25 cellular contexts compared by ENCODE assay signal in genomic region chr5:51732304-51732703, GRCh38.
A peak's percentile ranks its signal among the peaks of the same experiment; 100 is the strongest.
DNase-seq lines count a peak whose midpoint lies in the region; ATAC-seq and TF ChIP-seq lines count a peak whose summit lies in the region.
"Had no signal": no experiment of that assay in that cellular context is flagged by ENCODE, and none has a peak within 500 bp of the region (broad histone marks: within the 10 kb centered on the region; RNA-seq: fewer than 3 reads in every experiment).

No MANE protein-coding gene starts in this region.

- H3K14ac ChIP-seq in mesenchymal stem cell (ENCODE audit: low read length in 2 of 2), result no peak overlapping the region

- H3K36me3 ChIP-seq in breast epithelium (no peaks in the 10 kb centered on the region), mesenchymal stem cell (ENCODE audit: control insufficient read depth in 1 of 2, insufficient read depth in 2 of 2, low read depth in 1 of 2, low read length in 2 of 2) (no peaks in the 10 kb centered on the region)
- H3K36me3 ChIP-seq: BE2C, BLaER1 had no signal

- no peak overlapping the region for H4K91ac ChIP-seq in mesenchymal stem cell (ENCODE audit: low read length)

- no peak overlapping the region for H2BK15ac ChIP-seq in mesenchymal stem cell (ENCODE audit: low read depth, poor library complexity, severe bottlenecking)

- H3K18ac ChIP-seq in mesenchymal stem cell (ENCODE audit: low read depth in 1 of 2, low read length in 2 of 2), result no peak overlapping the region

- H3K27me3 Mint-ChIP-seq in MCF 10A (ENCODE audit: insufficient read depth, unreplicated experiment) (no peaks in the 10 kb centered on the region), mesothelial cell of epicardium (ENCODE audit: low read depth) (no peaks in the 10 kb centered on the region), nephron progenitor cell (ENCODE audit: low read depth, poor library complexity) (no peaks in the 10 kb centered on the region)
- H3K27me3 Mint-ChIP-seq: CD4-positive, alpha-beta memory T cell; CD4-positive, CD25-positive, alpha-beta regulatory T cell; CD8-positive, alpha-beta memory T cell had no signal

- no peak overlapping the region for H3K4me2 ChIP-seq in mesenchymal stem cell (ENCODE audit: low read length, poor library complexity, severe bottlenecking)
- H3K4me2 ChIP-seq: BLaER1 had no signal

- H2BK12ac ChIP-seq in mesenchymal stem cell (ENCODE audit: low read length in 2 of 2), result no peak overlapping the region

- H3K36me3 Mint-ChIP-seq in MCF 10A (ENCODE audit: insufficient read depth, unreplicated experiment), result no peaks in the 10 kb centered on the region
- H3K36me3 Mint-ChIP-seq in mesothelial cell of epicardium, result no peaks in the 10 kb centered on the region
- H3K36me3 Mint-ChIP-seq in nephron progenitor cell (ENCODE audit: low read depth), result no peaks in the 10 kb centered on the region
- H3K36me3 Mint-ChIP-seq: CD14-positive monocyte; CD4-positive, alpha-beta memory T cell; CD4-positive, CD25-positive, alpha-beta regulatory T cell; CD8-positive, alpha-beta memory T cell had no signal

- TF ChIP-seq CTCF in MCF 10A (IDR thresholded peaks at IDR 0.05; ENCODE audit: unreplicated experiment) (no peak), breast epithelium (IDR thresholded peaks at IDR 0.05) (no peak), mesothelial cell of epicardium (IDR thresholded peaks at IDR 0.05; ENCODE audit: unreplicated experiment) (no peak), nephron progenitor cell (IDR thresholded peaks at IDR 0.05) (no peak)

- H3K4ac ChIP-seq in mesenchymal stem cell (ENCODE audit: low read depth in 1 of 2, low read length in 2 of 2), result no peak overlapping the region

- no peaks in the 10 kb centered on the region for H3K9me3 ChIP-seq in breast epithelium
- H3K9me3 ChIP-seq in mesenchymal stem cell (ENCODE audit: control insufficient read depth, low read length), result no peaks in the 10 kb centered on the region
- H3K9me3 ChIP-seq: BLaER1 had no signal

- no peak overlapping the region for H3K9ac ChIP-seq in mesenchymal stem cell (ENCODE audit: low read length)
- H3K9ac ChIP-seq: BLaER1 had no signal

- no peaks in the 10 kb centered on the region for H3K4me1 ChIP-seq in breast epithelium
- no peaks in the 10 kb centered on the region for H3K4me1 ChIP-seq in mesenchymal stem cell (ENCODE audit: control insufficient read depth, insufficient read depth, low read depth, low read length)
- H3K4me1 ChIP-seq: BE2C, BLaER1 had no signal

- no peak overlapping the region for H4K8ac ChIP-seq in mesenchymal stem cell (ENCODE audit: low read length)

- H3K9me3 Mint-ChIP-seq in MCF 10A (ENCODE audit: unreplicated experiment) (no peaks in the 10 kb centered on the region), mesothelial cell of epicardium (peaks cover 11% of the 10 kb centered on the region), nephron progenitor cell (peaks cover 4% of the 10 kb centered on the region)

- WGBS in mesenchymal stem cell, result no CpG with 5 or more reads among the region's 3 CpGs

- no peak overlapping the region for H3K23ac ChIP-seq in mesenchymal stem cell (ENCODE audit: low read length in 2 of 2)

- DNase-seq in MCF 10A (ENCODE audit: unreplicated experiment) (no peak), breast epithelium (ENCODE audit: low spot score in 2 of 2) (no peak), mesenchymal stem cell (peak; percentile 1), mesothelial cell of epicardium (ENCODE audit: low spot score in 2 of 2, unreplicated experiment in 2 of 2) (no peak), nephron progenitor cell (no peak)
- DNase-seq: 8988T; ACHN; BE2C; C1 segment of cervical spinal cord; CD4-positive, alpha-beta memory T cell; CD4-positive, CD25-positive, alpha-beta regulatory T cell; CD8-positive, alpha-beta memory T cell; COR-L47; DMS 273 treated with DMSO at 0.1 percent for 48 hours; DMS153; DMS79; DND-41; EL; GDM1 had no signal

- POLR2A ChIA-PET in MCF 10A (lab: Yijun Ruan, JAX), result interaction anchor here (0.7 to 1.6 kb wide), 3 partner anchors 47 to 349 kb away, joined by 3 to 4 read pairs (median 4); partner anchors contain the start of gene ISL1

- no peak for TF ChIP-seq POLR2A in breast epithelium (IDR thresholded peaks at IDR 0.05)

- H3K79me1 ChIP-seq in mesenchymal stem cell (replicated peaks; ENCODE audit: low read length, poor library complexity, severe bottlenecking), result no peaks in the 10 kb centered on the region

- no peak overlapping the region for H2AK5ac ChIP-seq in mesenchymal stem cell (ENCODE audit: low read length, severe bottlenecking)

- H3K4me3 ChIP-seq in breast epithelium (no peak overlapping the region), mesenchymal stem cell (ENCODE audit: insufficient read depth in 1 of 2, low read depth in 1 of 2, low read length in 2 of 2) (no peak overlapping the region)
- H3K4me3 ChIP-seq: BLaER1, GM12878 had no signal

- no peaks in the 10 kb centered on the region for H3K27me3 ChIP-seq in breast epithelium
- H3K27me3 ChIP-seq in mesenchymal stem cell (ENCODE audit: control insufficient read depth in 1 of 2, insufficient read depth in 1 of 2, low read length in 2 of 2), result no peaks in the 10 kb centered on the region
- H3K27me3 ChIP-seq: BE2C, BLaER1 had no signal

- CTCF ChIA-PET in MCF 10A (lab: Yijun Ruan, JAX), result interaction anchor here (0.6 to 1.0 kb wide), 2 partner anchors 13 to 624 kb away, joined by 3 to 4 read pairs; no protein-coding TSS in a partner anchor

- ATAC-seq in SK-N-SH treated with all-trans-retinoic acid at 6 μM for 48 hours, result peak; percentile 89
- no peak for ATAC-seq in HG03175 (IDR thresholded peaks at IDR 0.05; ENCODE audit: unreplicated experiment)
- no peak for ATAC-seq in HG03378 (IDR thresholded peaks at IDR 0.05; ENCODE audit: unreplicated experiment)
- ATAC-seq: GM12878 had no signal

- no peak overlapping the region for H3K27ac ChIP-seq in breast epithelium
- no peak overlapping the region for H3K27ac ChIP-seq in mesenchymal stem cell (ENCODE audit: low read length, poor library complexity, severe bottlenecking)
- H3K27ac ChIP-seq: BLaER1 had no signal

- H3K27ac Mint-ChIP-seq in MCF 10A (ENCODE audit: low read depth, unreplicated experiment) (peak overlapping the region; percentile 19), mesothelial cell of epicardium (peak overlapping the region; percentile 51), nephron progenitor cell (no peak overlapping the region)
- H3K27ac Mint-ChIP-seq: CD14-positive monocyte; CD4-positive, alpha-beta memory T cell; CD4-positive, CD25-positive, alpha-beta regulatory T cell; CD8-positive, alpha-beta memory T cell had no signal

- BruUV-seq in MCF 10A (replicated peaks; lab: Mats Ljungman, UMichigan), result no TSS peak

- H2AFZ ChIP-seq in mesenchymal stem cell (ENCODE audit: low read depth, low read length), result no peak overlapping the region

- intact Hi-C loops in MCF 10A (cut with micrococcal nuclease), result no loop called here
- intact Hi-C loops in breast epithelium (cut with DNase I; ENCODE audit: low total_unique reads), result no loop called here

- H3K4me1 Mint-ChIP-seq in MCF 10A (ENCODE audit: insufficient read depth, unreplicated experiment) (peaks cover 9% of the 10 kb centered on the region), mesothelial cell of epicardium (peaks cover 33% of the 10 kb centered on the region), nephron progenitor cell (no peaks in the 10 kb centered on the region)
- H3K4me1 Mint-ChIP-seq: CD14-positive monocyte; CD4-positive, alpha-beta memory T cell; CD4-positive, CD25-positive, alpha-beta regulatory T cell; CD8-positive, alpha-beta memory T cell had no signal

- no peak overlapping the region for H3K4me3 Mint-ChIP-seq in MCF 10A (ENCODE audit: unreplicated experiment)
- H3K4me3 Mint-ChIP-seq in mesothelial cell of epicardium, result no peak overlapping the region
- H3K4me3 Mint-ChIP-seq in nephron progenitor cell, result no peak overlapping the region
- H3K4me3 Mint-ChIP-seq: CD14-positive monocyte; CD4-positive, alpha-beta memory T cell; CD4-positive, CD25-positive, alpha-beta regulatory T cell; CD8-positive, alpha-beta memory T cell had no signal

- no peak overlapping the region for H2BK5ac ChIP-seq in mesenchymal stem cell (ENCODE audit: low read depth, low read length, poor library complexity, severe bottlenecking)

- no peak overlapping the region for H2BK120ac ChIP-seq in mesenchymal stem cell (ENCODE audit: low read depth, low read length)

TF ChIP-seq in SK-N-SH treated with all-trans-retinoic acid at 6 μM for 48 hours, 23 proteins besides CTCF, POLR2A, EP300 and RAD21 (continues in another document):
- TF ChIP-seq, protein P1, sequence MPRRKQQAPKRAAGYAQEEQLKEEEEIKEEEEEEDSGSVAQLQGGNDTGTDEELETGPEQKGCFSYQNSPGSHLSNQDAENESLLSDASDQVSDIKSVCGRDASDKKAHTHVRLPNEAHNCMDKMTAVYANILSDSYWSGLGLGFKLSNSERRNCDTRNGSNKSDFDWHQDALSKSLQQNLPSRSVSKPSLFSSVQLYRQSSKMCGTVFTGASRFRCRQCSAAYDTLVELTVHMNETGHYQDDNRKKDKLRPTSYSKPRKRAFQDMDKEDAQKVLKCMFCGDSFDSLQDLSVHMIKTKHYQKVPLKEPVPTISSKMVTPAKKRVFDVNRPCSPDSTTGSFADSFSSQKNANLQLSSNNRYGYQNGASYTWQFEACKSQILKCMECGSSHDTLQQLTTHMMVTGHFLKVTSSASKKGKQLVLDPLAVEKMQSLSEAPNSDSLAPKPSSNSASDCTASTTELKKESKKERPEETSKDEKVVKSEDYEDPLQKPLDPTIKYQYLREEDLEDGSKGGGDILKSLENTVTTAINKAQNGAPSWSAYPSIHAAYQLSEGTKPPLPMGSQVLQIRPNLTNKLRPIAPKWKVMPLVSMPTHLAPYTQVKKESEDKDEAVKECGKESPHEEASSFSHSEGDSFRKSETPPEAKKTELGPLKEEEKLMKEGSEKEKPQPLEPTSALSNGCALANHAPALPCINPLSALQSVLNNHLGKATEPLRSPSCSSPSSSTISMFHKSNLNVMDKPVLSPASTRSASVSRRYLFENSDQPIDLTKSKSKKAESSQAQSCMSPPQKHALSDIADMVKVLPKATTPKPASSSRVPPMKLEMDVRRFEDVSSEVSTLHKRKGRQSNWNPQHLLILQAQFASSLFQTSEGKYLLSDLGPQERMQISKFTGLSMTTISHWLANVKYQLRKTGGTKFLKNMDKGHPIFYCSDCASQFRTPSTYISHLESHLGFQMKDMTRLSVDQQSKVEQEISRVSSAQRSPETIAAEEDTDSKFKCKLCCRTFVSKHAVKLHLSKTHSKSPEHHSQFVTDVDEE (CRISPR knock-in tag; IDR thresholded peaks at IDR 0.05), result peak; percentile 92
- TF ChIP-seq TOX (CRISPR knock-in tag; IDR thresholded peaks at IDR 0.05; ENCODE audit: borderline replicate concordance), result peak; percentile 75; the same call in 1 of the 2 replicates
- TF ChIP-seq TCF4 (CRISPR knock-in tag; IDR thresholded peaks at IDR 0.05; ENCODE audit: borderline replicate concordance), result 0 out of 2 replicates have a peak, but pooled peaks have one; percentile 39
- no peak for TF ChIP-seq OSR1 (CRISPR knock-in tag; IDR thresholded peaks at IDR 0.05)
- peak; percentile 96 for TF ChIP-seq ISL1 (CRISPR knock-in tag; IDR thresholded peaks at IDR 0.05)
